1 cellular context compared by ENCODE assay signal in the genomic region with DNA sequence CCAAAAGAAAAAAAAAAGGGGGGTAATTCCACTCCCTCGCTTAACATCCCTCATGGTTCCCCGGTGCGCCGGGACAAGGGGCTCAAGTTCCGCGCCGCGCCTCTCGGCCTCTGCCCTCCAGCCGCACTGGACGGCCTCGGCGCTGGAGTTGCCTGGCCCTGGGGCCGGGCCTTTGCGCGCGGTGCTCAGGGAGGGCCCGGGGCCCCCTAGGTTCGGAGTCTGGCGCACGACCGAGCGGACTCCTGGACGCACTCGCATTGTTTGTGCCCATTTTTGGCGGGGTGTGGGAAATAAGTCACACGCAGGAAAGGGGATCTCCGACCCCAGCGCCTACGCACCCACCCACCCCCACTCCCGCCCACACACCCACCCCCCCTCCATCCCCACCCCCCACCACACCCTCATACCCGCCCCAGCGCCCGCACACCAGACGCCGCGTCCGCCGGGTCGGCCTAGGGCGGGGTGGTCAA.
TF ChIP-seq lines count a peak whose summit lies in the region.

No MANE protein-coding gene starts in this region.

TF ChIP-seq in A549, 52 proteins besides CTCF, POLR2A, EP300 and RAD21 (continued from another document):
- TF ChIP-seq, protein P1, sequence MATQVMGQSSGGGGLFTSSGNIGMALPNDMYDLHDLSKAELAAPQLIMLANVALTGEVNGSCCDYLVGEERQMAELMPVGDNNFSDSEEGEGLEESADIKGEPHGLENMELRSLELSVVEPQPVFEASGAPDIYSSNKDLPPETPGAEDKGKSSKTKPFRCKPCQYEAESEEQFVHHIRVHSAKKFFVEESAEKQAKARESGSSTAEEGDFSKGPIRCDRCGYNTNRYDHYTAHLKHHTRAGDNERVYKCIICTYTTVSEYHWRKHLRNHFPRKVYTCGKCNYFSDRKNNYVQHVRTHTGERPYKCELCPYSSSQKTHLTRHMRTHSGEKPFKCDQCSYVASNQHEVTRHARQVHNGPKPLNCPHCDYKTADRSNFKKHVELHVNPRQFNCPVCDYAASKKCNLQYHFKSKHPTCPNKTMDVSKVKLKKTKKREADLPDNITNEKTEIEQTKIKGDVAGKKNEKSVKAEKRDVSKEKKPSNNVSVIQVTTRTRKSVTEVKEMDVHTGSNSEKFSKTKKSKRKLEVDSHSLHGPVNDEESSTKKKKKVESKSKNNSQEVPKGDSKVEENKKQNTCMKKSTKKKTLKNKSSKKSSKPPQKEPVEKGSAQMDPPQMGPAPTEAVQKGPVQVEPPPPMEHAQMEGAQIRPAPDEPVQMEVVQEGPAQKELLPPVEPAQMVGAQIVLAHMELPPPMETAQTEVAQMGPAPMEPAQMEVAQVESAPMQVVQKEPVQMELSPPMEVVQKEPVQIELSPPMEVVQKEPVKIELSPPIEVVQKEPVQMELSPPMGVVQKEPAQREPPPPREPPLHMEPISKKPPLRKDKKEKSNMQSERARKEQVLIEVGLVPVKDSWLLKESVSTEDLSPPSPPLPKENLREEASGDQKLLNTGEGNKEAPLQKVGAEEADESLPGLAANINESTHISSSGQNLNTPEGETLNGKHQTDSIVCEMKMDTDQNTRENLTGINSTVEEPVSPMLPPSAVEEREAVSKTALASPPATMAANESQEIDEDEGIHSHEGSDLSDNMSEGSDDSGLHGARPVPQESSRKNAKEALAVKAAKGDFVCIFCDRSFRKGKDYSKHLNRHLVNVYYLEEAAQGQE (IDR thresholded peaks at IDR 0.05) = no peak
- TF ChIP-seq POLR2AphosphoS2 (conservative IDR thresholded peaks at IDR 0.05; ENCODE audit: low read length) (no peak), CEBPB (IDR thresholded peaks at IDR 0.05) (no peak)
TF ChIP-seq in A549: peak in this region for 0.
